Comparison of ENCODE assay signal across 13 cellular contexts in the genomic region with DNA sequence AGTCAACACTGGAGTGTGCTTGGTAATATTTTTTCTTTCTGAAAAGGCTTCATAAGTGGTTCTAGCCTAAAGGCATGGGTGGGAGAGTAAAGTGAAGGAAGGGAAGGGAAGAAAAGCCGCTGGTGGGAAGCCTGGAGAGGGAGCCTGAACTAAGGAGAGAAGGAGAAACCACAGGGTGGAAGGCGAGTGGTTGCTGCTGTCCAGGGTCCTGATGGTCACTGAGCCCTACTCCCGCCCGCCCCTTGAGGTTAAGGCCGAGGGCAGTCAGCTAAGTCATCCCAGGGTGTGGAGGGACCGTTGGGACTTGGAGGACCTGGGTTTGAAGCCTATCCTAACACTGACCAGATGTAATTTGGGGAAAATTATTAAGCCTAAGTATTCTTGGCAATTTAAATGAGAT.
DNase-seq lines count a peak whose midpoint lies in the region; ATAC-seq and TF ChIP-seq lines count a peak whose summit lies in the region.
"Had no signal": no experiment of that assay in that cellular context is flagged by ENCODE, and none has a peak within 500 bp of the region (broad histone marks: within the 10 kb centered on the region; RNA-seq: fewer than 3 reads in every experiment).

No MANE protein-coding gene starts in this region.

- TF ChIP-seq CTCF in GM23338 (conservative IDR thresholded peaks at IDR 0.05; ENCODE audit: low read depth in 2 of 2) (no peak), NB4 (IDR thresholded peaks at IDR 0.05; ENCODE audit: low read depth, low read length) (no peak), colonic mucosa (IDR thresholded peaks at IDR 0.05) (no peak), left lung (IDR thresholded peaks at IDR 0.05) (no peak), WERI-Rb-1 (IDR thresholded peaks at IDR 0.05; ENCODE audit: low read depth, low read length) (no peak)

- H3K27ac ChIP-seq in GM23338 (ENCODE audit: low read depth) (no peak overlapping the region), colonic mucosa (no peak overlapping the region), left lung (no peak overlapping the region), WERI-Rb-1 (no peak overlapping the region)
- H3K27ac ChIP-seq: gastroesophageal sphincter, left ventricle myocardium inferior, neutrophil had no signal

- H3K4me1 ChIP-seq in GM23338 (ENCODE audit: insufficient read depth) (no peaks in the 10 kb centered on the region), colonic mucosa (no peaks in the 10 kb centered on the region), left lung (no peaks in the 10 kb centered on the region)
- H3K4me1 ChIP-seq: gastroesophageal sphincter, left ventricle myocardium inferior had no signal

- H3K9me3 ChIP-seq in colonic mucosa (no peaks in the 10 kb centered on the region), left lung (no peaks in the 10 kb centered on the region), WERI-Rb-1 (ENCODE audit: severe bottlenecking) (no peaks in the 10 kb centered on the region)
- H3K9me3 ChIP-seq: gastroesophageal sphincter, left ventricle myocardium inferior, neutrophil had no signal

- H3K9ac ChIP-seq in colonic mucosa (ENCODE audit: low read depth in 2 of 2, low read length in 2 of 2), result no peak overlapping the region

- intact Hi-C loops in colonic mucosa (cut with DNase I), result no loop called here
- intact Hi-C loops in left lung (cut with DNase I), result no loop called here

- H3K27me3 Mint-ChIP-seq in GM23338 (ENCODE audit: insufficient read depth, low read depth, poor library complexity), result peaks cover 5% of the 10 kb centered on the region

- H2AFZ ChIP-seq in GM23338, result no peak overlapping the region

- no peaks in the 10 kb centered on the region for H3K27me3 ChIP-seq in GM23338 (ENCODE audit: insufficient read depth)
- H3K27me3 ChIP-seq in colonic mucosa, result no peaks in the 10 kb centered on the region
- no peaks in the 10 kb centered on the region for H3K27me3 ChIP-seq in left lung
- H3K27me3 ChIP-seq in WERI-Rb-1 (ENCODE audit: insufficient read depth, low read depth, severe bottlenecking), result no peaks in the 10 kb centered on the region
- H3K27me3 ChIP-seq: neutrophil had no signal

- H3K4me3 Mint-ChIP-seq in GM23338, result no peak overlapping the region

- H3K27ac Mint-ChIP-seq in GM23338, result no peak overlapping the region

- H3K9me3 Mint-ChIP-seq in GM23338, result peaks cover 91% of the 10 kb centered on the region

- H3K36me3 Mint-ChIP-seq in GM23338 (ENCODE audit: low read depth), result peaks cover 26% of the 10 kb centered on the region

- H3F3A ChIP-seq in GM23338 (replicated peaks; ENCODE audit: low read depth), result no peaks in the 10 kb centered on the region

- no peaks in the 10 kb centered on the region for H3K9me2 ChIP-seq in GM23338 (ENCODE audit: insufficient read depth)

- H3K4me1 Mint-ChIP-seq in GM23338, result no peaks in the 10 kb centered on the region

- H3K79me2 ChIP-seq in GM23338 (replicated peaks; ENCODE audit: insufficient read depth), result no peaks in the 10 kb centered on the region

- ATAC-seq in GM23338, result peak; percentile 58
- no peak for ATAC-seq in left lung
- ATAC-seq: gastroesophageal sphincter had no signal

- H3K4me2 ChIP-seq in GM23338, result no peak overlapping the region

- DNase-seq in GM23338 (ENCODE audit: low spot score), result peak; percentile 59
- peak; percentile 29 for DNase-seq in NB4 (ENCODE audit: low read depth)
- DNase-seq in colonic mucosa, result peak; percentile 23
- DNase-seq in retina, result peak; percentile 50
- DNase-seq in AML-193 (lab: John Stamatoyannopoulos, UW), result no peak
- DNase-seq in left lung, result no peak
- no peak for DNase-seq in WERI-Rb-1
- DNase-seq: amniotic stem cell, left ventricle myocardium inferior, NCI-H345, small intestine had no signal

- H3K4me3 ChIP-seq in GM23338 (no peak overlapping the region), NB4 (ENCODE audit: low read depth, low read length) (no peak overlapping the region), colonic mucosa (no peak overlapping the region), left lung (no peak overlapping the region), WERI-Rb-1 (ENCODE audit: low read depth, low read length) (no peak overlapping the region)
- H3K4me3 ChIP-seq: gastroesophageal sphincter, left ventricle myocardium inferior had no signal

- TF ChIP-seq POLR2A in NB4 (IDR thresholded peaks at IDR 0.05; ENCODE audit: extremely low read depth, insufficient read length), result no peak

- H3K36me3 ChIP-seq in GM23338 (ENCODE audit: insufficient read depth) (no peaks in the 10 kb centered on the region), colonic mucosa (no peaks in the 10 kb centered on the region), left lung (no peaks in the 10 kb centered on the region), WERI-Rb-1 (no peaks in the 10 kb centered on the region)
- H3K36me3 ChIP-seq: gastroesophageal sphincter, left ventricle myocardium inferior, neutrophil had no signal

- H4K20me1 ChIP-seq in GM23338 (replicated peaks; ENCODE audit: insufficient read depth), result no peaks in the 10 kb centered on the region

TF ChIP-seq in GM23338, 12 proteins besides CTCF, POLR2A, EP300 and RAD21:
- TF ChIP-seq, protein P1, sequence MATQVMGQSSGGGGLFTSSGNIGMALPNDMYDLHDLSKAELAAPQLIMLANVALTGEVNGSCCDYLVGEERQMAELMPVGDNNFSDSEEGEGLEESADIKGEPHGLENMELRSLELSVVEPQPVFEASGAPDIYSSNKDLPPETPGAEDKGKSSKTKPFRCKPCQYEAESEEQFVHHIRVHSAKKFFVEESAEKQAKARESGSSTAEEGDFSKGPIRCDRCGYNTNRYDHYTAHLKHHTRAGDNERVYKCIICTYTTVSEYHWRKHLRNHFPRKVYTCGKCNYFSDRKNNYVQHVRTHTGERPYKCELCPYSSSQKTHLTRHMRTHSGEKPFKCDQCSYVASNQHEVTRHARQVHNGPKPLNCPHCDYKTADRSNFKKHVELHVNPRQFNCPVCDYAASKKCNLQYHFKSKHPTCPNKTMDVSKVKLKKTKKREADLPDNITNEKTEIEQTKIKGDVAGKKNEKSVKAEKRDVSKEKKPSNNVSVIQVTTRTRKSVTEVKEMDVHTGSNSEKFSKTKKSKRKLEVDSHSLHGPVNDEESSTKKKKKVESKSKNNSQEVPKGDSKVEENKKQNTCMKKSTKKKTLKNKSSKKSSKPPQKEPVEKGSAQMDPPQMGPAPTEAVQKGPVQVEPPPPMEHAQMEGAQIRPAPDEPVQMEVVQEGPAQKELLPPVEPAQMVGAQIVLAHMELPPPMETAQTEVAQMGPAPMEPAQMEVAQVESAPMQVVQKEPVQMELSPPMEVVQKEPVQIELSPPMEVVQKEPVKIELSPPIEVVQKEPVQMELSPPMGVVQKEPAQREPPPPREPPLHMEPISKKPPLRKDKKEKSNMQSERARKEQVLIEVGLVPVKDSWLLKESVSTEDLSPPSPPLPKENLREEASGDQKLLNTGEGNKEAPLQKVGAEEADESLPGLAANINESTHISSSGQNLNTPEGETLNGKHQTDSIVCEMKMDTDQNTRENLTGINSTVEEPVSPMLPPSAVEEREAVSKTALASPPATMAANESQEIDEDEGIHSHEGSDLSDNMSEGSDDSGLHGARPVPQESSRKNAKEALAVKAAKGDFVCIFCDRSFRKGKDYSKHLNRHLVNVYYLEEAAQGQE (IDR thresholded peaks at IDR 0.05; ENCODE audit: unreplicated experiment), result peak; percentile 86
- TF ChIP-seq STAT1 (IDR thresholded peaks at IDR 0.05; ENCODE audit: unreplicated experiment), result no peak

Comparison
In these comparisons a context has a peak if more than half of its experiments do, and no peak if none do; other contexts are left out.
1. DNase-seq: peak in GM23338 (single experiment), NB4 (single experiment), colonic mucosa (single experiment) and retina (single experiment); none in AML-193 (0 of 2), left lung (0 of 2) and WERI-Rb-1 (single experiment).